In the genomic region with DNA sequence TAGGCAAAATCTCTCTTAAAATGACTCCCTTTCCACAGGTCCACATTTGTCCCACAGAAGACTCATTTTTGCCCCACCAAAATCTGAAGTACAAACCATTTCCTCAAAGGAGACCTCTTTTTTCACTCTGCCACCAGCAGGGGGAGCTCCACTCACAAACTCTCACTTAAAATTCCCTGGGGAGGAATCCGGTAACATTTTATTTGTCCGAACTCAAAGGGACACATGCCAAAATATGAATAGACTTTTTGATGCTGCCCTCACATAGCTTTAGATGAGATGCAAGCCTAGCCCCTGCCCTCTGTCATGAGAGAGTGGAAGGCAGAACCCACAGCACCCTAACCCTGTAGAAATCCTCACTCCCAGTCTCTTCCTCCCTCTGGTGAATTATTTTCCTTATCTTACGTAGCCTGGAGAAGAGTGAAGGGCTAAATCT, we compare ENCODE assay signal across 1 cellular context.
TF ChIP-seq lines count a peak whose summit lies in the region.

No MANE protein-coding gene starts in this region.

TF ChIP-seq in HEK293, 187 proteins besides CTCF, POLR2A, EP300 and RAD21:
- TF ChIP-seq ZNF549 (tag by site-specific recombination; IDR thresholded peaks at IDR 0.05), result no peak
- TF ChIP-seq, protein P1, sequence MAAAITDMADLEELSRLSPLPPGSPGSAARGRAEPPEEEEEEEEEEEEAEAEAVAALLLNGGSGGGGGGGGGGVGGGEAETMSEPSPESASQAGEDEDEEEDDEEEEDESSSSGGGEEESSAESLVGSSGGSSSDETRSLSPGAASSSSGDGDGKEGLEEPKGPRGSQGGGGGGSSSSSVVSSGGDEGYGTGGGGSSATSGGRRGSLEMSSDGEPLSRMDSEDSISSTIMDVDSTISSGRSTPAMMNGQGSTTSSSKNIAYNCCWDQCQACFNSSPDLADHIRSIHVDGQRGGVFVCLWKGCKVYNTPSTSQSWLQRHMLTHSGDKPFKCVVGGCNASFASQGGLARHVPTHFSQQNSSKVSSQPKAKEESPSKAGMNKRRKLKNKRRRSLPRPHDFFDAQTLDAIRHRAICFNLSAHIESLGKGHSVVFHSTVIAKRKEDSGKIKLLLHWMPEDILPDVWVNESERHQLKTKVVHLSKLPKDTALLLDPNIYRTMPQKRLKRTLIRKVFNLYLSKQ (tag by site-specific recombination; IDR thresholded peaks at IDR 0.05; ENCODE audit: borderline replicate concordance), result no peak
- TF ChIP-seq, protein P2, sequence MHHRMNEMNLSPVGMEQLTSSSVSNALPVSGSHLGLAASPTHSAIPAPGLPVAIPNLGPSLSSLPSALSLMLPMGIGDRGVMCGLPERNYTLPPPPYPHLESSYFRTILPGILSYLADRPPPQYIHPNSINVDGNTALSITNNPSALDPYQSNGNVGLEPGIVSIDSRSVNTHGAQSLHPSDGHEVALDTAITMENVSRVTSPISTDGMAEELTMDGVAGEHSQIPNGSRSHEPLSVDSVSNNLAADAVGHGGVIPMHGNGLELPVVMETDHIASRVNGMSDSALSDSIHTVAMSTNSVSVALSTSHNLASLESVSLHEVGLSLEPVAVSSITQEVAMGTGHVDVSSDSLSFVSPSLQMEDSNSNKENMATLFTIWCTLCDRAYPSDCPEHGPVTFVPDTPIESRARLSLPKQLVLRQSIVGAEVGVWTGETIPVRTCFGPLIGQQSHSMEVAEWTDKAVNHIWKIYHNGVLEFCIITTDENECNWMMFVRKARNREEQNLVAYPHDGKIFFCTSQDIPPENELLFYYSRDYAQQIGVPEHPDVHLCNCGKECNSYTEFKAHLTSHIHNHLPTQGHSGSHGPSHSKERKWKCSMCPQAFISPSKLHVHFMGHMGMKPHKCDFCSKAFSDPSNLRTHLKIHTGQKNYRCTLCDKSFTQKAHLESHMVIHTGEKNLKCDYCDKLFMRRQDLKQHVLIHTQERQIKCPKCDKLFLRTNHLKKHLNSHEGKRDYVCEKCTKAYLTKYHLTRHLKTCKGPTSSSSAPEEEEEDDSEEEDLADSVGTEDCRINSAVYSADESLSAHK (tag by site-specific recombination; IDR thresholded peaks at IDR 0.05), result no peak
- TF ChIP-seq TRIM28 (IDR thresholded peaks at IDR 0.05; ENCODE audit: borderline replicate concordance, low read length), result 0 out of 2 replicates have a peak, but pooled peaks have one; percentile 45
- peak; percentile 75 for TF ChIP-seq ZNF654 (tag by site-specific recombination; IDR thresholded peaks at IDR 0.05; ENCODE audit: low read depth)
- TF ChIP-seq ZNF544 (tag by site-specific recombination; IDR thresholded peaks at IDR 0.05), result no peak
- TF ChIP-seq ZNF2 (tag by site-specific recombination; IDR thresholded peaks at IDR 0.05), result no peak
- no peak for TF ChIP-seq ZNF157 (tag by site-specific recombination; IDR thresholded peaks at IDR 0.05)
- TF ChIP-seq KLF7 (tag by site-specific recombination; IDR thresholded peaks at IDR 0.05; ENCODE audit: borderline replicate concordance), result no peak
- TF ChIP-seq ZNF514 (tag by site-specific recombination; IDR thresholded peaks at IDR 0.05), result no peak
- no peak for TF ChIP-seq ZNF16 (tag by site-specific recombination; IDR thresholded peaks at IDR 0.05; ENCODE audit: low read depth)
- 0 out of 2 replicates have a peak, but pooled peaks have one; percentile 19 for TF ChIP-seq ZXDB (tag by site-specific recombination; IDR thresholded peaks at IDR 0.05)
- TF ChIP-seq ZNF394 (tag by site-specific recombination; IDR thresholded peaks at IDR 0.05; ENCODE audit: borderline replicate concordance), result no peak
- TF ChIP-seq ZNF398 (tag by site-specific recombination; IDR thresholded peaks at IDR 0.05), result no peak
- no peak for TF ChIP-seq REST (tag by site-specific recombination; IDR thresholded peaks at IDR 0.05)
- no peak for TF ChIP-seq REPIN1 (tag by site-specific recombination; IDR thresholded peaks at IDR 0.05; ENCODE audit: low read depth)
- peak; percentile 26; the same call in 1 of the 2 replicates for TF ChIP-seq PRDM1 (tag by site-specific recombination; IDR thresholded peaks at IDR 0.05)
- 0 out of 2 replicates have a peak, but pooled peaks have one; percentile 44 for TF ChIP-seq ZNF660 (tag by site-specific recombination; IDR thresholded peaks at IDR 0.05)
- TF ChIP-seq ZNF658 (tag by site-specific recombination; IDR thresholded peaks at IDR 0.05), result no peak
- no peak for TF ChIP-seq ZNF48 (tag by site-specific recombination; IDR thresholded peaks at IDR 0.05)
- TF ChIP-seq SP7 (tag by site-specific recombination; IDR thresholded peaks at IDR 0.05), result 0 out of 2 replicates have a peak, but pooled peaks have one; percentile 19
- no peak for TF ChIP-seq ZNF623 (tag by site-specific recombination; IDR thresholded peaks at IDR 0.05)
- TF ChIP-seq ZNF404 (tag by site-specific recombination; IDR thresholded peaks at IDR 0.05), result no peak
- no peak for TF ChIP-seq ZNF350 (tag by site-specific recombination; IDR thresholded peaks at IDR 0.05)
- TF ChIP-seq, protein P3, sequence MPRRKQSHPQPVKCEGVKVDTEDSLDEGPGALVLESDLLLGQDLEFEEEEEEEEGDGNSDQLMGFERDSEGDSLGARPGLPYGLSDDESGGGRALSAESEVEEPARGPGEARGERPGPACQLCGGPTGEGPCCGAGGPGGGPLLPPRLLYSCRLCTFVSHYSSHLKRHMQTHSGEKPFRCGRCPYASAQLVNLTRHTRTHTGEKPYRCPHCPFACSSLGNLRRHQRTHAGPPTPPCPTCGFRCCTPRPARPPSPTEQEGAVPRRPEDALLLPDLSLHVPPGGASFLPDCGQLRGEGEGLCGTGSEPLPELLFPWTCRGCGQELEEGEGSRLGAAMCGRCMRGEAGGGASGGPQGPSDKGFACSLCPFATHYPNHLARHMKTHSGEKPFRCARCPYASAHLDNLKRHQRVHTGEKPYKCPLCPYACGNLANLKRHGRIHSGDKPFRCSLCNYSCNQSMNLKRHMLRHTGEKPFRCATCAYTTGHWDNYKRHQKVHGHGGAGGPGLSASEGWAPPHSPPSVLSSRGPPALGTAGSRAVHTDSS (tag by site-specific recombination; IDR thresholded peaks at IDR 0.05), result no peak
- peak; percentile 85 for TF ChIP-seq ZNF664 (tag by site-specific recombination; IDR thresholded peaks at IDR 0.05)
